1 cellular context compared by ENCODE assay signal in genomic region chr17:34579017-34579946, GRCh38.
TF ChIP-seq lines count a peak whose summit lies in the region.

TMEM132E (plus strand) TSS chr17:34579582; CDS start chr17:34581077, 1,495 bp downstream.

TF ChIP-seq in HEK293, 187 proteins besides CTCF, POLR2A, EP300 and RAD21 (continued from another document):
- TF ChIP-seq ZNF692 (tag by site-specific recombination; IDR thresholded peaks at IDR 0.05) (no peak), ZNF366 (tag by site-specific recombination; conservative IDR thresholded peaks at IDR 0.05) (no peak), ZNF48 (tag by site-specific recombination; IDR thresholded peaks at IDR 0.05) (no peak), ZNF660 (tag by site-specific recombination; IDR thresholded peaks at IDR 0.05) (peak; percentile 97), ZNF404 (tag by site-specific recombination; IDR thresholded peaks at IDR 0.05) (no peak), ZNF26 (tag by site-specific recombination; IDR thresholded peaks at IDR 0.05) (no peak), SP3 (tag by site-specific recombination; IDR thresholded peaks at IDR 0.05) (peak; percentile 57; the same call in 1 of the 2 replicates), ZBTB6 (tag by site-specific recombination; IDR thresholded peaks at IDR 0.05) (no peak)
